16 cellular contexts compared by ENCODE assay signal in genomic region chr9:98517710-98518109, GRCh38.
DNase-seq lines count a peak whose midpoint lies in the region; ATAC-seq, FAIRE-seq and TF ChIP-seq lines count a peak whose summit lies in the region.
"Had no signal": no experiment of that assay in that cellular context is flagged by ENCODE, and none has a peak within 500 bp of the region (broad histone marks: within the 10 kb centered on the region; RNA-seq: fewer than 3 reads in every experiment).

No MANE protein-coding gene starts in this region.

- no peak for FAIRE-seq in H1 (lab: Jason Lieb, UNC)
- FAIRE-seq: A204.1, GM18507 had no signal

- H2AFZ ChIP-seq in Karpas-422 (ENCODE audit: low read length) (no peak overlapping the region), H1 (ENCODE audit: low read length) (no peak overlapping the region), mammary epithelial cell (ENCODE audit: low read depth, low read length) (no peak overlapping the region)

- no peak overlapping the region for H4K91ac ChIP-seq in H1 (replicated peaks; ENCODE audit: insufficient read length, low read length)

- no peak overlapping the region for H3K4ac ChIP-seq in H1 (replicated peaks; ENCODE audit: insufficient read length, low read depth, low read length)

- no peaks in the 10 kb centered on the region for H3K79me1 ChIP-seq in H1 (ENCODE audit: low read depth, low read length)

- H3K4me2 ChIP-seq in Karpas-422 (ENCODE audit: low read depth, low read length, poor library complexity, severe bottlenecking) (no peak overlapping the region), H1 (ENCODE audit: insufficient read depth in 1 of 2, low read depth in 2 of 2, low read length in 2 of 2) (no peak overlapping the region), mammary epithelial cell (ENCODE audit: insufficient read depth, low read depth, low read length) (no peak overlapping the region)

- DNase-seq in Karpas-422: peak; percentile 40
- peak; percentile 12 for DNase-seq in RKO (ENCODE audit: low spot score)
- DNase-seq in H1 (ENCODE audit: low read depth in 1 of 2, low spot score in 2 of 2): no peak
- DNase-seq in testis: peak; percentile 71
- DNase-seq in mammary epithelial cell: no peak
- no peak for DNase-seq in HUDEP-2 (lab: John Stamatoyannopoulos, UW; ENCODE audit: unreplicated experiment in 76 of 76)
- DNase-seq: C1 segment of cervical spinal cord; Calu3; CD4-positive, alpha-beta T cell; DMS 273 treated with DMSO at 0.1 percent for 48 hours; GOT3; HCEC 1CT had no signal

- no peak for TF ChIP-seq CTCF in H1 (IDR thresholded peaks at IDR 0.05; ENCODE audit: control extremely low read depth in 1 of 3, insufficient read depth in 1 of 3, low read depth in 1 of 3, low read length in 3 of 3)
- no peak for TF ChIP-seq CTCF in testis (IDR thresholded peaks at IDR 0.05)
- no peak for TF ChIP-seq CTCF in mammary epithelial cell (conservative IDR thresholded peaks at IDR 0.05 in 1 of 2, IDR thresholded peaks at IDR 0.05 in 1 of 2; ENCODE audit: extremely low read depth in 1 of 2, insufficient read depth in 1 of 2, low read depth in 1 of 2, low read length in 2 of 2)

- no peak overlapping the region; the same call in 1 of the 2 replicates for H4K8ac ChIP-seq in H1 (ENCODE audit: extremely low read depth, insufficient read depth, low read length)

- H3K27me3 ChIP-seq in Karpas-422 (ENCODE audit: low read length) (no peaks in the 10 kb centered on the region), H1 (replicated peaks in 1 of 4; ENCODE audit: control insufficient read depth in 3 of 4, extremely low read depth in 1 of 4, insufficient read depth in 3 of 4, low read length in 3 of 4) (no peaks in the 10 kb centered on the region), testis (no peaks in the 10 kb centered on the region), mammary epithelial cell (ENCODE audit: insufficient read depth, low read length) (no peaks in the 10 kb centered on the region)

- no peak overlapping the region for H3K18ac ChIP-seq in H1 (ENCODE audit: extremely low read depth, low read length)

- intact Hi-C loops in testis (cut with DNase I; ENCODE audit: low total_unique reads): no loop called here
- intact Hi-C loops in mammary epithelial cell (cut with micrococcal nuclease): no loop called here

- in situ Hi-C loops in mammary epithelial cell (cut with MboI; ENCODE audit: low sequenced_read_pairs in 2 of 2): no loop called here

- no peaks in the 10 kb centered on the region for H3K9me2 ChIP-seq in Karpas-422 (replicated peaks; ENCODE audit: insufficient read depth, low read length)

- no peak overlapping the region for H2BK15ac ChIP-seq in H1 (ENCODE audit: low read length)

- H2BK12ac ChIP-seq in H1 (ENCODE audit: low read depth, low read length): no peak overlapping the region

- H3K4me3 ChIP-seq in Karpas-422 (ENCODE audit: low read length): no peak overlapping the region
- no peak overlapping the region for H3K4me3 ChIP-seq in H1 (ENCODE audit: extremely low read depth in 1 of 4, insufficient read depth in 2 of 4, low read depth in 3 of 4, low read length in 4 of 4)
- H3K4me3 ChIP-seq in testis: peak overlapping the region; percentile 6 to 31
- H3K4me3 ChIP-seq in mammary epithelial cell (replicated peaks in 1 of 3; ENCODE audit: insufficient read depth in 1 of 3, low read depth in 2 of 3, low read length in 3 of 3): no peak overlapping the region

- H3K36me3 ChIP-seq in Karpas-422 (ENCODE audit: insufficient read depth, low read length) (no peaks in the 10 kb centered on the region), H1 (ENCODE audit: control insufficient read depth in 2 of 4, insufficient read depth in 4 of 4, low read length in 3 of 4) (no peaks in the 10 kb centered on the region), testis (ENCODE audit: low read depth, missing control alignments) (no peaks in the 10 kb centered on the region), mammary epithelial cell (ENCODE audit: insufficient read depth, low read length) (no peaks in the 10 kb centered on the region)

- no peak overlapping the region for H3K23ac ChIP-seq in H1 (ENCODE audit: insufficient read length)

- H3K9me3 ChIP-seq in Karpas-422 (ENCODE audit: low read length) (no peaks in the 10 kb centered on the region), H1 (ENCODE audit: insufficient read depth in 2 of 2, low read depth in 1 of 2, low read length in 1 of 2) (no peaks in the 10 kb centered on the region), testis (no peaks in the 10 kb centered on the region), mammary epithelial cell (replicated peaks; ENCODE audit: insufficient read depth, low read length) (no peaks in the 10 kb centered on the region)

- H2BK5ac ChIP-seq in H1 (ENCODE audit: low read depth, low read length): no peak overlapping the region

- H3K4me1 ChIP-seq in Karpas-422 (ENCODE audit: low read length) (no peaks in the 10 kb centered on the region), H1 (replicated peaks in 1 of 4; ENCODE audit: control insufficient read depth in 3 of 4, insufficient read depth in 4 of 4, low read length in 3 of 4) (no peaks in the 10 kb centered on the region), testis (no peaks in the 10 kb centered on the region), mammary epithelial cell (ENCODE audit: insufficient read depth, low read length) (no peaks in the 10 kb centered on the region)

- H3K79me2 ChIP-seq in Karpas-422 (ENCODE audit: low read length): no peaks in the 10 kb centered on the region
- no peaks in the 10 kb centered on the region for H3K79me2 ChIP-seq in H1 (ENCODE audit: control insufficient read depth in 1 of 2, insufficient read depth in 2 of 2, low read length in 2 of 2)
- no peaks in the 10 kb centered on the region for H3K79me2 ChIP-seq in mammary epithelial cell (ENCODE audit: insufficient read depth, low read length)

- ATAC-seq in GM19463 (IDR thresholded peaks at IDR 0.05; ENCODE audit: unreplicated experiment): no peak

- TF ChIP-seq POLR2A in H1 (IDR thresholded peaks at IDR 0.05; ENCODE audit: control extremely low read depth in 1 of 2, low read depth in 2 of 2, low read length in 2 of 2) (no peak), testis (IDR thresholded peaks at IDR 0.05) (no peak)

- H4K5ac ChIP-seq in H1 (ENCODE audit: insufficient read length, low read depth, low read length): no peak overlapping the region

- H3K27ac ChIP-seq in Karpas-422 (ENCODE audit: low read length): no peak overlapping the region
- H3K27ac ChIP-seq in H1 (ENCODE audit: low read depth, low read length): no peak overlapping the region
- no peak overlapping the region for H3K27ac ChIP-seq in testis
- no peak overlapping the region for H3K27ac ChIP-seq in mammary epithelial cell (ENCODE audit: insufficient read depth, low read depth, low read length)
- H3K27ac ChIP-seq: HL-60 had no signal

- no peak for TF ChIP-seq EP300 in H1 (IDR thresholded peaks at IDR 0.05; ENCODE audit: borderline replicate concordance in 1 of 2, low read depth in 2 of 2, low read length in 2 of 2)

- no peak overlapping the region for H2BK120ac ChIP-seq in H1 (replicated peaks; ENCODE audit: low read depth, low read length)

- BruUV-seq in mammary epithelial cell (replicated peaks; lab: Mats Ljungman, UMichigan): no TSS peak

- H4K20me1 ChIP-seq in Karpas-422 (ENCODE audit: insufficient read depth, low read depth, low read length): no peaks in the 10 kb centered on the region
- peaks cover 0 to 2% of the 10 kb centered on the region in 2 experiments for H4K20me1 ChIP-seq in H1 (replicated peaks in 1 of 2; ENCODE audit: control insufficient read depth in 1 of 2, insufficient read depth in 2 of 2, low read length in 2 of 2)
- H4K20me1 ChIP-seq in mammary epithelial cell (ENCODE audit: insufficient read depth, low read length): no peaks in the 10 kb centered on the region

- H3K9ac ChIP-seq in Karpas-422 (ENCODE audit: low read length) (no peak overlapping the region), H1 (replicated peaks in 1 of 4; ENCODE audit: extremely low read depth in 1 of 4, low read depth in 3 of 4, low read length in 3 of 4) (no peak overlapping the region), mammary epithelial cell (ENCODE audit: insufficient read depth, low read length) (no peak overlapping the region)

- no peak overlapping the region for H2AK5ac ChIP-seq in H1 (ENCODE audit: low read depth, low read length)

- WGBS in H1 (ENCODE audit: extremely low coverage in 1 of 2, insufficient coverage in 1 of 2, insufficient read length in 1 of 2, insufficient replicate concordance in 2 of 2, low coverage in 1 of 2, low lambda C conversion rate in 2 of 2, missing lambda C conversion rate in 1 of 2), 2 experiments: 94% methylated on average over 4 of the region's 4 CpGs; no CpG with 5 or more reads in 1 of the 2 experiments
- 56 to 79% methylated on average over 4 of the region's 4 CpGs for WGBS in testis, 2 donors
- WGBS in mammary epithelial cell (ENCODE audit: low coverage, missing lambda C conversion rate): 87% methylated on average over 3 of the region's 4 CpGs

- CTCF ChIA-PET in H1 (lab: Charles Lee; ENCODE audit: partially characterized antibody) (interaction anchor here (0.7 to 1.3 kb wide), 2 partner anchors 19 to 22 kb away, joined by 3 to 4 read pairs; no protein-coding TSS in a partner anchor), mammary epithelial cell (lab: Charles Lee; ENCODE audit: low non-redundant PET) (no interaction called here)

- POLR2A ChIA-PET in H1 (lab: Charles Lee; ENCODE audit: partially characterized antibody): no interaction called here

- H2BK20ac ChIP-seq in H1 (ENCODE audit: low read length): no peak overlapping the region

- dilution Hi-C loops in mammary epithelial cell (cut with HindIII; ENCODE audit: low sequenced_read_pairs): no loop called here

- no peak overlapping the region for H3K56ac ChIP-seq in H1 (replicated peaks; ENCODE audit: insufficient read length, low read depth, low read length)

- no peaks in the 10 kb centered on the region for H3K23me2 ChIP-seq in H1 (ENCODE audit: low read depth, low read length)

- no peak overlapping the region for H3K14ac ChIP-seq in H1 (ENCODE audit: insufficient read length)

- TF ChIP-seq RAD21 in H1 (IDR thresholded peaks at IDR 0.05 in 1 of 2, conservative IDR thresholded peaks at IDR 0.05 in 1 of 2; ENCODE audit: low read depth in 2 of 2, low read length in 2 of 2): no peak

TF ChIP-seq in H1, 55 proteins besides CTCF, POLR2A, EP300 and RAD21:
- TF ChIP-seq SP1 (IDR thresholded peaks at IDR 0.05; ENCODE audit: low read depth, low read length): 0 out of 2 replicates have a peak, but pooled peaks have one; percentile 24
- TF ChIP-seq TEAD4 (IDR thresholded peaks at IDR 0.05; ENCODE audit: low read depth, low read length): no peak

Comparison
In these comparisons a context has a peak if more than half of its experiments do, and no peak if none do; other contexts are left out.
1. DNase-seq: peak in Karpas-422 (single experiment), RKO (single experiment) and testis (single experiment); none in H1 (0 of 2), mammary epithelial cell (single experiment) and HUDEP-2 (0 of 76).
2. H3K4me3 ChIP-seq: peak in testis (2 of 2); none in Karpas-422 (single experiment), H1 (0 of 4) and mammary epithelial cell (0 of 3).